In the genomic region with DNA sequence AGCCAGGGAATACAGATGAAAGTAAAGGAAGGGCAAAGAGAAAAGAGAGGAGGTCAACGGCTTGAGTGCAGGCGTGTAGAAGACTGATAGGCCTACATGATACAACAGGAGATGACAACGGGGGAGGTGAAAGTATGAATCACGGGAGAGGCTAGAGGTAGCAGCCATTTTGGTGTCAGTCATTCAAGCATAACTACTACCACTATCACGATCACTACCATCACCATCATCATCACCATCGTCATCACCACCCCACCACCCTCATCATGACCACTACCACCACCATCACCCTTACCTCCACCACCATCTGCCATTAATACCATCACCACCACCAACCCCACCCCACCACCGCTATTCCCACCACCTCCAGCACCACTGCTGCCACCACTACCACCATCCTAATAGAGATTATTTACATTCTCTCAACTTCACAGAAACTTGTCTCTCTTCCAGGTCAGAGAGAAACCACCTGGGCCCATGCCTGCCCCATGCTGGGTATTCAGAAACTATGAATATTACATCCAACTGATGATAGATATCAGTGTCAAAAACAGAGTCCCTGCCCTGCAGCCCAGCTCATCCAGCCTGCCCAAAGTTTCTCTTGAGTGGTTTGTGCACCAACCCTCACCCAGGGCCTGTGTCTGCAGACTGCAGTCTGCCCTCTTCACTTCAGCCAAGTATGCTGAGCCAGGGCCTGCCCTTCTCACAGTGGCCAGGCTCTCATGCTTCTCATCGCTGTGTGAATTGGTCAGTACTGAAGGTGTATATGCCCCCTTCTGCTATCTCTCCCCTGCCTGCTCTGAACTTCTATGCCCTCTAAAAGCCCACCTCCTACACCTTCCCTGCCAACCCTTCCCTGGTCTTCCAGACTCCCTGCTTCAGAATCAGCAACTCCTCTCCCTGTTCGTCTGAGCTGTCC, we compare ENCODE assay signal across 17 cellular contexts.
"Had no signal": no experiment of that assay in that cellular context is flagged by ENCODE, and none has a peak within 500 bp of the region (broad histone marks: within the 10 kb centered on the region; RNA-seq: fewer than 3 reads in every experiment).

No MANE protein-coding gene starts in this region.

- H3K4me1 ChIP-seq: tibial artery had no signal

- H3K27me3 ChIP-seq: gastrocnemius medialis, sigmoid colon had no signal

- FAIRE-seq: colon, islet of Langerhans had no signal

- H3K9me3 Mint-ChIP-seq: natural killer cell, neural crest cell had no signal

- H3K36me3 ChIP-seq: gastrocnemius medialis, heart right ventricle, sigmoid colon, tibial artery had no signal

- ATAC-seq: esophagus mucosa, gastrocnemius medialis, heart right ventricle, mucosa of descending colon, natural killer cell had no signal

- H3K36me3 Mint-ChIP-seq: natural killer cell had no signal

- DNase-seq: cerebellar nuclear complex; dermis blood vessel endothelial cell; effector CD8-positive, alpha-beta T cell; gastrocnemius medialis; heart right ventricle; hypothalamus; kidney glomerular epithelial cell; mucosa of descending colon; natural killer cell; sigmoid colon; stimulated activated naive CD4-positive, alpha-beta T cell treated with Interleukin-2 at 50 U/mL for 16 hours; tibial artery had no signal

- H3K4me3 ChIP-seq: gastrocnemius medialis, heart right ventricle, mucosa of descending colon, sigmoid colon, skin epidermis, tibial artery had no signal

- H3K27ac Mint-ChIP-seq: natural killer cell had no signal

- H3K4me3 Mint-ChIP-seq: natural killer cell, neural crest cell had no signal

- H3K9me3 ChIP-seq: gastrocnemius medialis, heart right ventricle, mucosa of descending colon, sigmoid colon, tibial artery had no signal

- H3K27ac ChIP-seq: gastrocnemius medialis, heart right ventricle, sigmoid colon, skin epidermis, tibial artery had no signal

- H3K4me1 Mint-ChIP-seq: neural crest cell had no signal
